Comparison of ENCODE assay signal across 1 cellular context in the genomic region with DNA sequence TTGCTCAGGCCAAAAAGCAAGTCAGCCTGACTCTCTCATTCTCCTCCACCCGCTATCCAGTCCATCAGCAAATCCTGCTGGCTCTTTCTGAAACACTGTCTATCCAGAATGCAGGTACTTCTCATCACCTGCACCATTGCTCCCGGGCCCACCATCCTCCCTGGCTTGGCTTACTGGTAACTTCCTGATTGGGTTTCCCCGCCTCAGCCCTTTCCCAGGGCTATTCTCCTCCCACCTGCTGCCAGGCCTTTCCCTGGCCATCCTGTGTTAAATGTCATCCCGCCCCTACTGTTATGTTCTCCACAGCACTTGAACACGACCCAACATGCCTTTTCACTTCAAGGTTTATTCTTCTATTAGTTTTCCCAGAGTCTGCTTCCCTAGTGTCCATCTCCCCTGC.
TF ChIP-seq lines count a peak whose summit lies in the region.

No MANE protein-coding gene starts in this region.

TF ChIP-seq in HepG2, 621 proteins besides CTCF, POLR2A, EP300 and RAD21 (continued from another document):
- TF ChIP-seq, protein P1, sequence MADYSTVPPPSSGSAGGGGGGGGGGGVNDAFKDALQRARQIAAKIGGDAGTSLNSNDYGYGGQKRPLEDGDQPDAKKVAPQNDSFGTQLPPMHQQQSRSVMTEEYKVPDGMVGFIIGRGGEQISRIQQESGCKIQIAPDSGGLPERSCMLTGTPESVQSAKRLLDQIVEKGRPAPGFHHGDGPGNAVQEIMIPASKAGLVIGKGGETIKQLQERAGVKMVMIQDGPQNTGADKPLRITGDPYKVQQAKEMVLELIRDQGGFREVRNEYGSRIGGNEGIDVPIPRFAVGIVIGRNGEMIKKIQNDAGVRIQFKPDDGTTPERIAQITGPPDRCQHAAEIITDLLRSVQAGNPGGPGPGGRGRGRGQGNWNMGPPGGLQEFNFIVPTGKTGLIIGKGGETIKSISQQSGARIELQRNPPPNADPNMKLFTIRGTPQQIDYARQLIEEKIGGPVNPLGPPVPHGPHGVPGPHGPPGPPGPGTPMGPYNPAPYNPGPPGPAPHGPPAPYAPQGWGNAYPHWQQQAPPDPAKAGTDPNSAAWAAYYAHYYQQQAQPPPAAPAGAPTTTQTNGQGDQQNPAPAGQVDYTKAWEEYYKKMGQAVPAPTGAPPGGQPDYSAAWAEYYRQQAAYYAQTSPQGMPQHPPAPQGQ (CRISPR knock-in tag; IDR thresholded peaks at IDR 0.05; ENCODE audit: borderline replicate concordance): no peak
- TF ChIP-seq CC2D1A (CRISPR knock-in tag; IDR thresholded peaks at IDR 0.05) (no peak), ZNF451 (CRISPR knock-in tag; IDR thresholded peaks at IDR 0.05) (no peak), ZNF576 (CRISPR knock-in tag; IDR thresholded peaks at IDR 0.05) (no peak), ZNF160 (CRISPR knock-in tag; IDR thresholded peaks at IDR 0.05) (no peak), RBAK (CRISPR knock-in tag; IDR thresholded peaks at IDR 0.05) (no peak), ZNF224 (CRISPR knock-in tag; IDR thresholded peaks at IDR 0.05) (no peak), XRCC5 (optimal IDR thresholded peaks at IDR 0.05; ENCODE audit: low read length) (no peak), NR2F1 (CRISPR knock-in tag; IDR thresholded peaks at IDR 0.05) (no peak)
TF ChIP-seq in HepG2: peak in this region for 0.
